In genomic region chr4:99918656-99919055, GRCh38 we compare ENCODE assay signal across 31 cellular contexts.
"Had no signal": no experiment of that assay in that cellular context is flagged by ENCODE, and none has a peak within 500 bp of the region (broad histone marks: within the 10 kb centered on the region; RNA-seq: fewer than 3 reads in every experiment).

No MANE protein-coding gene starts in this region.

- H3K4me2 ChIP-seq: smooth muscle cell had no signal

- ATAC-seq: gastroesophageal sphincter; left lung; pancreas; stimulated activated naive B cell treated with anti-CD40 and anti-IgM and Interleukin-4, amounts not matched to agents 10 μg/mL and 1 μg/mL and 100 μg/mL, for 72 hours had no signal

- H3K27ac ChIP-seq: brain microvascular endothelial cell, gastroesophageal sphincter, left lung, pancreas, prostate gland, sigmoid colon, stomach, suprapubic skin, tibial artery had no signal

- H3K27me3 ChIP-seq: brain microvascular endothelial cell, gastroesophageal sphincter, left lung, pancreas, sigmoid colon, stomach, suprapubic skin, tibial artery had no signal

- H3K36me3 ChIP-seq: pancreas, prostate gland had no signal

- H3K27me3 Mint-ChIP-seq: naive B cell; stimulated activated naive B cell treated with anti-CD40 and anti-IgM and Interleukin-4, amounts not matched to agents 10 μg/mL and 1 μg/mL and 100 μg/mL, for 72 hours had no signal

- FAIRE-seq: astrocyte, endothelial cell of umbilical vein had no signal

- H3K27ac Mint-ChIP-seq: stimulated activated naive B cell treated with anti-CD40 and anti-IgM and Interleukin-4, amounts not matched to agents 10 μg/mL and 1 μg/mL and 100 μg/mL, for 72 hours had no signal

- H3K4me1 ChIP-seq: gastroesophageal sphincter, left lung, pancreas, prostate gland, suprapubic skin, tibial artery had no signal

- DNase-seq: activated CD4-positive, alpha-beta T cell treated with anti-CD3 and anti-CD28 coated beads for 4 hours; activated CD4-positive, alpha-beta T cell treated with anti-CD3 and anti-CD28 coated beads, Interleukin-2, amount 50 U/mL, for 48 hours; activated CD4-positive, CD25-positive, alpha-beta regulatory T cell; activated CD8-positive, alpha-beta memory T cell treated with anti-CD3 and anti-CD28 coated beads for 24 hours; activated gamma-delta T cell treated with Interleukin-2 at 50 U/mL for 16 hours; activated naive CD4-positive, alpha-beta T cell treated with anti-CD3 and anti-CD28 coated beads, Interleukin-2, amount 50 U/mL, for 16 hours; amniotic stem cell; brain microvascular endothelial cell; head of caudate nucleus; hypothalamus; kidney glomerular epithelial cell; left lung; naive B cell; nucleus accumbens; pancreas; retina; sigmoid colon; stimulated activated CD4-positive, alpha-beta T cell treated with anti-CD3 and anti-CD28 coated beads, Interleukin-1b, Interleukin-23, amount 100 ng/mL, for 48 hours; stimulated activated CD4-positive, alpha-beta T cell treated with anti-CD3 and anti-CD28 coated beads, Interleukin-4, amount 100 ng/mL, for 4 hours; stimulated activated CD8-positive, alpha-beta memory T cell treated with anti-CD3 and anti-CD28 coated beads, Interleukin-4, amount 100 ng/mL, for 48 hours; stimulated activated naive B cell treated with anti-CD40 and anti-IgM and Interleukin-4, amounts not matched to agents 10 μg/mL and 1 μg/mL and 100 μg/mL, for 72 hours; stomach; tibial artery had no signal

- H3K4me3 ChIP-seq: gastroesophageal sphincter, left lung, lung, pancreas, prostate gland, sigmoid colon, smooth muscle cell, stomach, suprapubic skin, tibial artery had no signal

- H3K4me3 Mint-ChIP-seq: naive B cell; neural crest cell; stimulated activated naive B cell treated with anti-CD40 and anti-IgM and Interleukin-4, amounts not matched to agents 10 μg/mL and 1 μg/mL and 100 μg/mL, for 72 hours had no signal

- H3K4me1 Mint-ChIP-seq: naive B cell; neural crest cell; stimulated activated naive B cell treated with anti-CD40 and anti-IgM and Interleukin-4, amounts not matched to agents 10 μg/mL and 1 μg/mL and 100 μg/mL, for 72 hours had no signal
